ENCODE assay signal across 18 cellular contexts in the genomic region with DNA sequence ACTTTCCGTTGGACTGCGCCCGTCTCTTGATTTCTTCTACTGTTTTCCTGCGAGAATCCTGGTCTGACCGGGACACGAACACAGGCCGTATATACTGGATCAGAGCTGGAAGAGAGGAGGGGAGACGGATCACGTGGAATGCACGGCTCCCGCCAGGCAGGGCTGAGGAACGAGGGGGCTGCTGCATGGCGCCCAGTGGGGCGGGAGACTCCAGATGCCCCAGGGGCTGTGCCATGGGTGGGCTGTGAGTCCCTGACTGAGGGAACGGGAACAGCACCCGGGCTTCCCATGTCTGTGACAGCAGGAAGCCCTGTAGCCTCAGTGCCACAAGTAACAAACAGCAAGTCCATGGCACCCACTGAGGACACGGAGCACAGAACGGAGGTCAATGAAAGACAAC. TPM values are rescaled to one million over a fixed set of nuclear protein-coding genes. Genes with fewer than 3 reads are reported as not detected.
DNase-seq lines count a peak whose midpoint lies in the region; ATAC-seq and TF ChIP-seq lines count a peak whose summit lies in the region.
"Had no signal": no experiment of that assay in that cellular context is flagged by ENCODE, and none has a peak within 500 bp of the region (broad histone marks: within the 10 kb centered on the region; RNA-seq: fewer than 3 reads in every experiment).

No MANE protein-coding gene starts in this region.

- WGBS in stomach, 5 donors, result 85 to 96% (median 93%) methylated on average over 16 to 18 of the region's 18 CpGs
- 96 to 98% methylated on average over 18 of the region's 18 CpGs for WGBS in thyroid gland, 2 donors

- CTCF ChIA-PET in activated naive CD4-positive, alpha-beta T cell treated with anti-CD3 and anti-CD28 coated beads for 36 hours (lab: Charles Lee), result interaction anchor here (0.8 to 1.2 kb wide), 3 partner anchors 9 to 53 kb away, joined by 3 read pairs; no protein-coding TSS in a partner anchor
- CTCF ChIA-PET in activated naive CD4-positive, alpha-beta T cell treated with anti-CD3 and anti-CD28 coated beads, Interleukin-2, amount 10 ng/mL, durations not matched to agents 7 days and 5 days (lab: Charles Lee), result interaction anchor here (0.8 to 2.5 kb wide), 2 partner anchors 10 to 155 kb away, joined by 3 to 10 read pairs; no protein-coding TSS in a partner anchor
- CTCF ChIA-PET in PC-3 (lab: Charles Lee), result interaction anchor here (1.0 kb wide), 1 partner anchor 316 kb away, joined by 3 read pairs; no protein-coding TSS in a partner anchor

- no peak overlapping the region for H3K9ac ChIP-seq in PC-3 (ENCODE audit: low read length)

- TF ChIP-seq CTCF in PC-3 (conservative IDR thresholded peaks at IDR 0.05; ENCODE audit: low read depth, low read length) (no peak), stomach (IDR thresholded peaks at IDR 0.05) (no peak), thyroid gland (IDR thresholded peaks at IDR 0.05) (no peak)

- H3K36me3 ChIP-seq in PC-3 (ENCODE audit: low read depth, low read length) (peaks cover 80% of the 10 kb centered on the region), stomach (peaks cover 32 to 98% (median 92%) of the 10 kb centered on the region in 4 donors), thyroid gland (peaks cover 6 to 13% of the 10 kb centered on the region in 2 donors)

- peaks cover 22% of the 10 kb centered on the region for H3K36me3 Mint-ChIP-seq in activated naive CD4-positive, alpha-beta T cell treated with anti-CD3 and anti-CD28 coated beads for 36 hours (ENCODE audit: low read depth)
- peaks cover 31% of the 10 kb centered on the region for H3K36me3 Mint-ChIP-seq in activated naive CD4-positive, alpha-beta T cell treated with anti-CD3 and anti-CD28 coated beads, Interleukin-2, amount 10 ng/mL, durations not matched to agents 7 days and 5 days

- H3K4me1 ChIP-seq in PC-3 (ENCODE audit: insufficient read depth, low read length), result peaks cover 12% of the 10 kb centered on the region
- H3K4me1 ChIP-seq in stomach, result peaks cover 0 to 14% (median 0%) of the 10 kb centered on the region in 4 donors
- peaks cover 9 to 11% of the 10 kb centered on the region in 2 donors for H3K4me1 ChIP-seq in thyroid gland

- no peaks in the 10 kb centered on the region for H3K27me3 Mint-ChIP-seq in activated naive CD4-positive, alpha-beta T cell treated with anti-CD3 and anti-CD28 coated beads for 36 hours (ENCODE audit: low read depth)
- H3K27me3 Mint-ChIP-seq in activated naive CD4-positive, alpha-beta T cell treated with anti-CD3 and anti-CD28 coated beads, Interleukin-2, amount 10 ng/mL, durations not matched to agents 7 days and 5 days, result no peaks in the 10 kb centered on the region
- H3K27me3 Mint-ChIP-seq: activated naive CD8-positive, alpha-beta T cell treated with anti-CD3 and anti-CD28 coated beads, Interleukin-2, amount 10 ng/mL, durations not matched to agents 7 days and 5 days had no signal

- POLR2A ChIA-PET in PC-3 (lab: Charles Lee; ENCODE audit: unreplicated experiment), result no interaction called here

- no peaks in the 10 kb centered on the region for H3K27me3 ChIP-seq in PC-3 (ENCODE audit: low read length)
- H3K27me3 ChIP-seq in stomach, result no peaks in the 10 kb centered on the region
- no peaks in the 10 kb centered on the region for H3K27me3 ChIP-seq in thyroid gland
- H3K27me3 ChIP-seq: tibial nerve had no signal

- no peaks in the 10 kb centered on the region for H3K9me3 Mint-ChIP-seq in activated naive CD4-positive, alpha-beta T cell treated with anti-CD3 and anti-CD28 coated beads for 36 hours
- H3K9me3 Mint-ChIP-seq in activated naive CD4-positive, alpha-beta T cell treated with anti-CD3 and anti-CD28 coated beads, Interleukin-2, amount 10 ng/mL, durations not matched to agents 7 days and 5 days, result no peaks in the 10 kb centered on the region
- H3K9me3 Mint-ChIP-seq: activated naive CD8-positive, alpha-beta T cell treated with anti-CD3 and anti-CD28 coated beads, Interleukin-2, amount 10 ng/mL, durations not matched to agents 7 days and 5 days had no signal

- no peak overlapping the region for H2AFZ ChIP-seq in PC-3 (ENCODE audit: low read length)

- peak overlapping the region; percentile 38; the same call in 1 of the 2 replicates for H3K4me2 ChIP-seq in PC-3 (ENCODE audit: low read length)

- H3K27ac Mint-ChIP-seq in activated naive CD4-positive, alpha-beta T cell treated with anti-CD3 and anti-CD28 coated beads for 36 hours, result peak overlapping the region; percentile 65
- no peak overlapping the region for H3K27ac Mint-ChIP-seq in activated naive CD4-positive, alpha-beta T cell treated with anti-CD3 and anti-CD28 coated beads, Interleukin-2, amount 10 ng/mL, durations not matched to agents 7 days and 5 days
- H3K27ac Mint-ChIP-seq: activated naive CD8-positive, alpha-beta T cell treated with anti-CD3 and anti-CD28 coated beads, Interleukin-2, amount 10 ng/mL, durations not matched to agents 7 days and 5 days had no signal

- H3K9me2 ChIP-seq in PC-3 (replicated peaks; ENCODE audit: low read length), result no peaks in the 10 kb centered on the region

- H3K4me1 Mint-ChIP-seq in activated naive CD4-positive, alpha-beta T cell treated with anti-CD3 and anti-CD28 coated beads for 36 hours (ENCODE audit: low read depth), result peaks cover 22% of the 10 kb centered on the region
- H3K4me1 Mint-ChIP-seq in activated naive CD4-positive, alpha-beta T cell treated with anti-CD3 and anti-CD28 coated beads, Interleukin-2, amount 10 ng/mL, durations not matched to agents 7 days and 5 days, result peaks cover 28% of the 10 kb centered on the region

- intact Hi-C loops in activated naive CD4-positive, alpha-beta T cell treated with anti-CD3 and anti-CD28 coated beads for 36 hours (cut with micrococcal nuclease), result loop anchor here (1.0 to 5.0 kb wide), 2 partner anchors 19 to 153 kb away; no protein-coding TSS in a partner anchor
- intact Hi-C loops in PC-3 (cut with micrococcal nuclease) (no loop called here), stomach (cut with DNase I; ENCODE audit: low total_unique reads) (no loop called here), thyroid gland (cut with DNase I) (no loop called here)

- BruUV-seq in PC-3 (replicated peaks; lab: Mats Ljungman, UMichigan), result no TSS peak

- no peak for TF ChIP-seq EP300 in stomach (IDR thresholded peaks at IDR 0.05)

- no peak for ATAC-seq in PC-3

- H3K79me2 ChIP-seq in PC-3 (ENCODE audit: low read length), result 0 out of 2 replicates have a peak, but pooled peaks cover 10% of the 10 kb centered on the region

- H3F3A ChIP-seq in PC-3 (ENCODE audit: low read length, unreplicated experiment), result no peaks in the 10 kb centered on the region

- H3K4me3 ChIP-seq in PC-3 (ENCODE audit: low read length), result no peak overlapping the region
- no peak overlapping the region for H3K4me3 ChIP-seq in stomach
- H3K4me3 ChIP-seq in thyroid gland (replicated peaks in 1 of 3), result no peak overlapping the region
- H3K4me3 ChIP-seq: tibial nerve had no signal

- no peak overlapping the region for H3K4me3 Mint-ChIP-seq in activated naive CD4-positive, alpha-beta T cell treated with anti-CD3 and anti-CD28 coated beads for 36 hours
- no peak overlapping the region for H3K4me3 Mint-ChIP-seq in activated naive CD4-positive, alpha-beta T cell treated with anti-CD3 and anti-CD28 coated beads, Interleukin-2, amount 10 ng/mL, durations not matched to agents 7 days and 5 days
- H3K4me3 Mint-ChIP-seq: activated naive CD8-positive, alpha-beta T cell treated with anti-CD3 and anti-CD28 coated beads, Interleukin-2, amount 10 ng/mL, durations not matched to agents 7 days and 5 days had no signal

- H3K9me3 ChIP-seq in PC-3 (ENCODE audit: low read length), result no peaks in the 10 kb centered on the region
- H3K9me3 ChIP-seq in stomach, result no peaks in the 10 kb centered on the region
- no peaks in the 10 kb centered on the region for H3K9me3 ChIP-seq in thyroid gland
- H3K9me3 ChIP-seq: tibial nerve had no signal

- no peak for DNase-seq in activated naive CD4-positive, alpha-beta T cell treated with anti-CD3 and anti-CD28 coated beads for 36 hours
- DNase-seq in activated naive CD4-positive, alpha-beta T cell treated with anti-CD3 and anti-CD28 coated beads, Interleukin-2, amount 10 ng/mL, durations not matched to agents 7 days and 5 days, result no peak
- DNase-seq in PC-3 (no peak), epithelial cell of prostate (ENCODE audit: low read depth, low spot score) (no peak), stomach (no peak), thyroid gland (no peak), NCI-H1048 (lab: John Stamatoyannopoulos, UW) (no peak), NCI-H2171 treated with DMSO at 0.1 percent for 48 hours (lab: John Stamatoyannopoulos, UW) (no peak)
- DNase-seq: activated naive CD8-positive, alpha-beta T cell treated with anti-CD3 and anti-CD28 coated beads, Interleukin-2, amount 10 ng/mL, durations not matched to agents 7 days and 5 days; caudate nucleus; Karpas-422; left ventricle myocardium superior; NCI-H1436 treated with DMSO at 0.1 percent for 48 hours; OCI-M1 had no signal

- H3K27ac ChIP-seq in PC-3 (ENCODE audit: low read length), result peak overlapping the region; percentile 36
- peak overlapping the region; percentile 14 for H3K27ac ChIP-seq in epithelial cell of prostate
- peak overlapping the region in 3 of 5 donors; percentile 24 to 43 (median 24) for H3K27ac ChIP-seq in stomach
- H3K27ac ChIP-seq in thyroid gland, result no peak overlapping the region

- H4K20me1 ChIP-seq in PC-3 (ENCODE audit: low read length), result peaks cover 4% of the 10 kb centered on the region; the same call in 1 of the 2 replicates

- TF ChIP-seq POLR2A in stomach (IDR thresholded peaks at IDR 0.05) (no peak), thyroid gland (IDR thresholded peaks at IDR 0.05) (no peak)

RNA-seq across cellular contexts. Expression of a gene that starts 34.0 kb away (rescaled TPM):
- 10 to 100 TPM; 31.2 to 34.1 TPM for total RNA-seq in activated naive CD4-positive, alpha-beta T cell treated with anti-CD3 and anti-CD28 coated beads for 36 hours
- 121 and 144 TPM in 2 replicates for total RNA-seq in PC-3 (2014; rRNA removed)
- 100 to 1,000 TPM in 1 of 5 donors, 10 to 100 TPM in 4; 13.4 to 229 (median 17.4) TPM for total RNA-seq in stomach
- polyA plus RNA-seq in stomach, result 10 to 100 TPM in 2 of 3 donors, 1 to 10 TPM in 1; 5.2 to 11.8 (median 11.6) TPM
- total RNA-seq in thyroid gland, result 10 to 100 TPM; 30.9 to 35.7 (median 33.3) TPM

RNA-seq across cellular contexts. Expression of a gene that starts 44.5 kb away (rescaled TPM):
- total RNA-seq in activated naive CD4-positive, alpha-beta T cell treated with anti-CD3 and anti-CD28 coated beads for 36 hours, result not detected
- total RNA-seq in PC-3 (2014; rRNA removed) (not detected in 2 replicates), stomach (not detected), thyroid gland (under 1 TPM in 3 of 4 donors, not detected in 1; 0.54 to 0.67 (median 0.54) TPM)
- under 1 TPM in 1 of 3 donors, not detected in 2; 0.05 TPM for polyA plus RNA-seq in stomach
- total RNA-seq: frontal cortex, left ventricle myocardium superior, NCI-H460, renal cortical epithelial cell had no signal

Comparison
In these comparisons a context has a peak if more than half of its experiments do, and no peak if none do; other contexts are left out.
1. H3K27ac ChIP-seq: peak in PC-3 (single experiment), epithelial cell of prostate (single experiment) and stomach (3 of 5); none in thyroid gland (0 of 3).